Comparison of ENCODE assay signal across 1 cellular context in the genomic region with DNA sequence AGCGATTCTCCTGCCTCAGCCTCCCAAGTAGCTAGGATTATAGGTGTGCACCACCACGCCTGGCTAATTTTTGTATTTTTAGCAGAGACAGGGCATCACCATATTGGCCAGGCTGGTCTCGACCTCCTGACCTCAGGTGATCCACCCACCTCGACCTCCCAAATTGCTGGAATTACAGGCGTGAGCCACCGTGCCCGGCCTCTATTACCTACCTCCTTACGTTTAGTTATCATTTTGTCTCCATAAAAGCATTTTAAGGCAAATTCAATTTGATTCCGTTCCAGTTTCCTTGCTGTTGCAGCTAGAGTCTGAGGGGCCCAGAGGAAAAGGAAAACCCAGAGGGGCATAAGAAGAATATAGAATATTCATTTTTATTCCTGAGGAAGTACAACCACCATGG.
TF ChIP-seq lines count a peak whose summit lies in the region.

No MANE protein-coding gene starts in this region.

TF ChIP-seq in SK-N-SH, 30 proteins besides CTCF, POLR2A, EP300 and RAD21 (continued from another document):
- no peak for TF ChIP-seq SMC3 (IDR thresholded peaks at IDR 0.05; ENCODE audit: low read depth, low read length)
- TF ChIP-seq GATA2 (CRISPR knock-in tag; IDR thresholded peaks at IDR 0.05): no peak
- no peak for TF ChIP-seq NFIC (IDR thresholded peaks at IDR 0.05; ENCODE audit: borderline replicate concordance)
- no peak for TF ChIP-seq MEF2A (IDR thresholded peaks at IDR 0.05; ENCODE audit: borderline replicate concordance, low read depth)
- no peak for TF ChIP-seq ELF1 (IDR thresholded peaks at IDR 0.05)
- TF ChIP-seq YY1 (IDR thresholded peaks at IDR 0.05; ENCODE audit: low read depth): no peak
- TF ChIP-seq, protein P1, sequence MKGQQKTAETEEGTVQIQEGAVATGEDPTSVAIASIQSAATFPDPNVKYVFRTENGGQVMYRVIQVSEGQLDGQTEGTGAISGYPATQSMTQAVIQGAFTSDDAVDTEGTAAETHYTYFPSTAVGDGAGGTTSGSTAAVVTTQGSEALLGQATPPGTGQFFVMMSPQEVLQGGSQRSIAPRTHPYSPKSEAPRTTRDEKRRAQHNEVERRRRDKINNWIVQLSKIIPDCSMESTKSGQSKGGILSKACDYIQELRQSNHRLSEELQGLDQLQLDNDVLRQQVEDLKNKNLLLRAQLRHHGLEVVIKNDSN (IDR thresholded peaks at IDR 0.05; ENCODE audit: borderline replicate concordance, low read depth): no peak
- TF ChIP-seq, protein P2, sequence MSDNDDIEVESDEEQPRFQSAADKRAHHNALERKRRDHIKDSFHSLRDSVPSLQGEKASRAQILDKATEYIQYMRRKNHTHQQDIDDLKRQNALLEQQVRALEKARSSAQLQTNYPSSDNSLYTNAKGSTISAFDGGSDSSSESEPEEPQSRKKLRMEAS (IDR thresholded peaks at IDR 0.05; ENCODE audit: low read depth): no peak
- TF ChIP-seq, protein P3, sequence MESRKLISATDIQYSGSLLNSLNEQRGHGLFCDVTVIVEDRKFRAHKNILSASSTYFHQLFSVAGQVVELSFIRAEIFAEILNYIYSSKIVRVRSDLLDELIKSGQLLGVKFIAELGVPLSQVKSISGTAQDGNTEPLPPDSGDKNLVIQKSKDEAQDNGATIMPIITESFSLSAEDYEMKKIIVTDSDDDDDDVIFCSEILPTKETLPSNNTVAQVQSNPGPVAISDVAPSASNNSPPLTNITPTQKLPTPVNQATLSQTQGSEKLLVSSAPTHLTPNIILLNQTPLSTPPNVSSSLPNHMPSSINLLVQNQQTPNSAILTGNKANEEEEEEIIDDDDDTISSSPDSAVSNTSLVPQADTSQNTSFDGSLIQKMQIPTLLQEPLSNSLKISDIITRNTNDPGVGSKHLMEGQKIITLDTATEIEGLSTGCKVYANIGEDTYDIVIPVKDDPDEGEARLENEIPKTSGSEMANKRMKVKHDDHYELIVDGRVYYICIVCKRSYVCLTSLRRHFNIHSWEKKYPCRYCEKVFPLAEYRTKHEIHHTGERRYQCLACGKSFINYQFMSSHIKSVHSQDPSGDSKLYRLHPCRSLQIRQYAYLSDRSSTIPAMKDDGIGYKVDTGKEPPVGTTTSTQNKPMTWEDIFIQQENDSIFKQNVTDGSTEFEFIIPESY (IDR thresholded peaks at IDR 0.05; ENCODE audit: borderline replicate concordance, low read depth): no peak
- no peak for TF ChIP-seq RFX5 (IDR thresholded peaks at IDR 0.05; ENCODE audit: low read length)
- TF ChIP-seq TCF12 (IDR thresholded peaks at IDR 0.05): no peak
- no peak for TF ChIP-seq RCOR1 (IDR thresholded peaks at IDR 0.05; ENCODE audit: low read length)
- no peak for TF ChIP-seq POLR2AphosphoS5 (IDR thresholded peaks at IDR 0.05; ENCODE audit: low read depth, low read length)
- no peak for TF ChIP-seq FOXJ3 (CRISPR knock-in tag; IDR thresholded peaks at IDR 0.05)
